32 cellular contexts compared by ENCODE assay signal in genomic region chr2:176133366-176133765, GRCh38. TPM values are rescaled to one million over a fixed set of nuclear protein-coding genes. Genes with fewer than 3 reads are reported as not detected.
A peak's percentile ranks its signal among the peaks of the same experiment; 100 is the strongest.
DNase-seq lines count a peak whose midpoint lies in the region; ATAC-seq, FAIRE-seq and TF ChIP-seq lines count a peak whose summit lies in the region.
"Had no signal": no experiment of that assay in that cellular context is flagged by ENCODE, and none has a peak within 500 bp of the region (broad histone marks: within the 10 kb centered on the region; RNA-seq: fewer than 3 reads in every experiment).

No MANE protein-coding gene starts in this region.

- no peak overlapping the region for H3K9ac ChIP-seq in endothelial cell of umbilical vein (replicated peaks; ENCODE audit: extremely low read depth, insufficient read depth, low read length)

- H3K27me3 ChIP-seq in endothelial cell of umbilical vein (ENCODE audit: control insufficient read depth in 2 of 2, insufficient read depth in 2 of 2, low read length in 2 of 2) = no peaks in the 10 kb centered on the region

- no peaks in the 10 kb centered on the region for H3K9me3 ChIP-seq in endothelial cell of umbilical vein (replicated peaks; ENCODE audit: control insufficient read depth, insufficient read depth, low read length)
- H3K9me3 ChIP-seq: gastroesophageal sphincter, left lung had no signal

- no peaks in the 10 kb centered on the region for H3K9me3 Mint-ChIP-seq in neural crest cell
- H3K9me3 Mint-ChIP-seq in type B pancreatic cell = peaks cover 2% of the 10 kb centered on the region
- H3K9me3 Mint-ChIP-seq: endodermal cell; HFFc6; stimulated activated effector memory CD8-positive, alpha-beta T cell treated with anti-CD3 and anti-CD28 coated beads, Interleukin-12 subunit alpha, Interleukin-12 subunit beta, amount 100 ng/mL, for 72 hours had no signal

- no peak overlapping the region for H3K4me3 ChIP-seq in endothelial cell of umbilical vein (replicated peaks in 1 of 3; ENCODE audit: insufficient read depth in 1 of 3, low read depth in 1 of 3, low read length in 3 of 3)
- H3K4me3 ChIP-seq: left lung, SK-N-MC had no signal

- ATAC-seq in GM19351 (IDR thresholded peaks at IDR 0.05; ENCODE audit: unreplicated experiment) = no peak
- ATAC-seq: activated CD8-positive, alpha-beta T cell treated with anti-CD3 and anti-CD28 coated beads, Interleukin-2, amount 10 ng/mL, durations not matched to agents 7 days and 5 days; gastroesophageal sphincter; HepG2; left lung; naive thymus-derived CD8-positive, alpha-beta T cell; stimulated activated effector memory CD8-positive, alpha-beta T cell treated with anti-CD3 and anti-CD28 coated beads, Interleukin-12 subunit alpha, Interleukin-12 subunit beta, amount 100 ng/mL, for 72 hours; T-helper 17 cell had no signal

- no peak for TF ChIP-seq CTCF in endothelial cell of umbilical vein (IDR thresholded peaks at IDR 0.05; ENCODE audit: extremely low read depth in 1 of 2, insufficient read depth in 1 of 2, low read depth in 1 of 2, low read length in 2 of 2)
- no peak for TF ChIP-seq CTCF in neural crest cell (conservative IDR thresholded peaks at IDR 0.05)
- no peak for TF ChIP-seq CTCF in type B pancreatic cell (conservative IDR thresholded peaks at IDR 0.05)

- FAIRE-seq in endothelial cell of umbilical vein (lab: Jason Lieb, UNC) = no peak
- FAIRE-seq: astrocyte, HepG2 had no signal

- CTCF ChIA-PET in endothelial cell of umbilical vein (lab: Charles Lee) = interaction anchor here (1.2 to 10.1 kb wide), 8 partner anchors 45 to 1015 kb away, joined by 3 to 458 read pairs (median 26); no protein-coding TSS in a partner anchor

- dilution Hi-C loops in endothelial cell of umbilical vein (cut with MboI; ENCODE audit: extremely low pct_ligation_motif_present, low sequenced_read_pairs) = loop anchor here (25.0 kb wide), 1 partner anchor 504 kb away; no protein-coding TSS in a partner anchor

- H3K27ac Mint-ChIP-seq in neural crest cell (ENCODE audit: unreplicated experiment) (no peak overlapping the region), type B pancreatic cell (no peak overlapping the region)
- H3K27ac Mint-ChIP-seq: activated CD8-positive, alpha-beta T cell treated with anti-CD3 and anti-CD28 coated beads, Interleukin-2, amount 10 ng/mL, durations not matched to agents 7 days and 5 days; activated naive CD8-positive, alpha-beta T cell; CD4-positive, CD25-positive, alpha-beta regulatory T cell; endodermal cell; HFFc6; stimulated activated effector memory CD8-positive, alpha-beta T cell treated with anti-CD3 and anti-CD28 coated beads, Interleukin-12 subunit alpha, Interleukin-12 subunit beta, amount 100 ng/mL, for 72 hours had no signal

- H3K27me3 Mint-ChIP-seq in neural crest cell (ENCODE audit: low read depth) = peaks cover 93% of the 10 kb centered on the region
- H3K27me3 Mint-ChIP-seq in type B pancreatic cell = peaks cover 87% of the 10 kb centered on the region

- peak overlapping the region; percentile 45 for H3K4me3 Mint-ChIP-seq in neural crest cell
- peak overlapping the region; percentile 34 for H3K4me3 Mint-ChIP-seq in type B pancreatic cell
- H3K4me3 Mint-ChIP-seq: activated CD8-positive, alpha-beta T cell treated with anti-CD3 and anti-CD28 coated beads, Interleukin-2, amount 10 ng/mL, durations not matched to agents 7 days and 5 days; endodermal cell; T-helper 17 cell had no signal

- H4K20me1 ChIP-seq in endothelial cell of umbilical vein (replicated peaks; ENCODE audit: control insufficient read depth, extremely low read depth, insufficient read depth, low read length) = no peaks in the 10 kb centered on the region

- H3K36me3 Mint-ChIP-seq in neural crest cell (ENCODE audit: low read depth) (no peaks in the 10 kb centered on the region), type B pancreatic cell (peaks cover 2% of the 10 kb centered on the region)

- H3K4me1 ChIP-seq in endothelial cell of umbilical vein (ENCODE audit: control insufficient read depth, extremely low read depth, insufficient read depth, low read length) = peaks cover 47% of the 10 kb centered on the region

- H3K4me1 Mint-ChIP-seq in neural crest cell (peaks cover 13% of the 10 kb centered on the region), type B pancreatic cell (ENCODE audit: unreplicated experiment) (peaks cover 33% of the 10 kb centered on the region)

- DNase-seq in NCI-H748 (lab: John Stamatoyannopoulos, UW; ENCODE audit: unreplicated experiment) = peak; percentile 45
- no peak for DNase-seq in NCI-H748 treated with DMSO at 0.1 percent for 48 hours (lab: John Stamatoyannopoulos, UW)
- peak; percentile 32 for DNase-seq in endothelial cell of umbilical vein (ENCODE audit: low read depth, low spot score)
- no peak for DNase-seq in neural crest cell (ENCODE audit: low read depth, low spot score)
- DNase-seq in type B pancreatic cell (ENCODE audit: extremely low spot score, unreplicated experiment) = no peak
- DNase-seq in central memory CD4-positive, alpha-beta T cell = no peak
- no peak for DNase-seq in stimulated activated CD4-positive, alpha-beta T cell treated with anti-CD3 and anti-CD28 coated beads, Interleukin-4, amount 100 ng/mL, for 1 hour
- DNase-seq: activated CD4-positive, alpha-beta T cell treated with anti-CD3 and anti-CD28 coated beads for 1 hour; activated CD8-positive, alpha-beta T cell treated with anti-CD3 and anti-CD28 coated beads, Interleukin-2, amount 10 ng/mL, durations not matched to agents 7 days and 5 days; CD4-positive, CD25-positive, alpha-beta regulatory T cell; HFFc6; hippocampal formation; Kasumi-1; left lung; MV-4-11; naive thymus-derived CD8-positive, alpha-beta T cell; NCI-H1436 treated with DMSO at 0.1 percent for 48 hours; NCI-H446 treated with DMSO at 0.1 percent for 48 hours; RPMI8226; stimulated activated CD4-positive, alpha-beta T cell treated with anti-CD3 and anti-CD28 coated beads, Interleukin-4, amount 100 ng/mL, for 24 hours; T-helper 17 cell had no signal

- no peak overlapping the region for H3K4me2 ChIP-seq in endothelial cell of umbilical vein (ENCODE audit: insufficient read depth, low read length)

- H3K27ac ChIP-seq in endothelial cell of umbilical vein (ENCODE audit: insufficient read depth, low read depth, low read length) = no peak overlapping the region
- H3K27ac ChIP-seq: 22Rv1, left lung had no signal

- intact Hi-C loops in endothelial cell of umbilical vein (cut with micrococcal nuclease) = no loop called here

- H2AFZ ChIP-seq in endothelial cell of umbilical vein (ENCODE audit: low read depth, low read length) = no peak overlapping the region

- H3K9me1 ChIP-seq in endothelial cell of umbilical vein (replicated peaks; ENCODE audit: control insufficient read depth, extremely low read depth, insufficient read depth, low read length) = no peaks in the 10 kb centered on the region

- BruUV-seq in endothelial cell of umbilical vein (replicated peaks; lab: Mats Ljungman, UMichigan) = no TSS peak

- H3K36me3 ChIP-seq in endothelial cell of umbilical vein (ENCODE audit: control insufficient read depth in 2 of 2, extremely low read depth in 1 of 2, insufficient read depth in 2 of 2, low read length in 2 of 2) = no peaks in the 10 kb centered on the region
- H3K36me3 ChIP-seq: gastroesophageal sphincter, left lung had no signal

- POLR2A ChIA-PET in endothelial cell of umbilical vein (lab: Charles Lee) = no interaction called here

- peaks cover 39% of the 10 kb centered on the region for H3K79me2 ChIP-seq in endothelial cell of umbilical vein (ENCODE audit: control insufficient read depth, insufficient read depth, low read length)

- no peak for TF ChIP-seq POLR2A in endothelial cell of umbilical vein (IDR thresholded peaks at IDR 0.05; ENCODE audit: low read depth, low read length)

RNA-seq across cellular contexts. Expression of gene HOXD8, which starts 3.9 kb away (rescaled TPM):
- total RNA-seq in endothelial cell of umbilical vein (14.9 and 15.6 TPM in 2 replicates), neural crest cell (not detected in 2 replicates), type B pancreatic cell (ENCODE audit: low replicate concordance) (2.8 TPM in 1 of 2 replicates, not detected in the other)
- 6.4 and 7.2 TPM in 2 replicates for polyA plus RNA-seq in endothelial cell of umbilical vein
- polyA plus RNA-seq in endothelial cell of umbilical vein (2011; cell fraction: cytosol; rRNA removed) = 7.9 and 8.0 TPM in 2 replicates
- 5.3 and 7.6 TPM in 2 replicates for polyA plus RNA-seq in endothelial cell of umbilical vein (2011; cell fraction: nucleus; rRNA removed)
- polyA plus RNA-seq in endothelial cell of umbilical vein (2012) = 13.0 and 15.6 TPM in 2 replicates
- 3.2 and 4.6 TPM in 2 replicates for polyA minus RNA-seq in endothelial cell of umbilical vein
- polyA minus RNA-seq in endothelial cell of umbilical vein (2011; cell fraction: cytosol; rRNA and poly(A)+ RNA removed) = not detected
- 2.6 and 3.6 TPM in 2 replicates for polyA minus RNA-seq in endothelial cell of umbilical vein (2011; cell fraction: nucleus; rRNA and poly(A)+ RNA removed)
- total RNA-seq: activated CD8-positive, alpha-beta T cell treated with anti-CD3 and anti-CD28 coated beads, Interleukin-2, amount 10 ng/mL, durations not matched to agents 7 days and 5 days; astrocyte; CD4-positive, CD25-positive, alpha-beta regulatory T cell; endodermal cell; HepG2; naive thymus-derived CD8-positive, alpha-beta T cell; osteocyte; T-helper 17 cell had no signal
- polyA plus RNA-seq: CD4-positive, CD25-positive, alpha-beta regulatory T cell; HepG2; naive thymus-derived CD8-positive, alpha-beta T cell had no signal

RNA-seq across cellular contexts. Expression of gene HOXD9, which starts 10.8 kb away (rescaled TPM):
- total RNA-seq in endothelial cell of umbilical vein = 3.5 and 3.9 TPM in 2 replicates
- polyA plus RNA-seq in endothelial cell of umbilical vein = 1.9 and 2.3 TPM in 2 replicates
- 1.2 and 1.9 TPM in 2 replicates for polyA plus RNA-seq in endothelial cell of umbilical vein (2011; cell fraction: cytosol; rRNA removed)
- polyA plus RNA-seq in endothelial cell of umbilical vein (2011; cell fraction: nucleus; rRNA removed) = 1.0 and 1.2 TPM in 2 replicates
- polyA plus RNA-seq in endothelial cell of umbilical vein (2012) = 3.6 and 4.5 TPM in 2 replicates
- polyA minus RNA-seq in endothelial cell of umbilical vein = 0.40 and 0.46 TPM in 2 replicates
- polyA minus RNA-seq in endothelial cell of umbilical vein (2011; cell fraction: cytosol; rRNA and poly(A)+ RNA removed) = 2.0 TPM
- 0.53 and 1.4 TPM in 2 replicates for polyA minus RNA-seq in endothelial cell of umbilical vein (2011; cell fraction: nucleus; rRNA and poly(A)+ RNA removed)
- not detected in 2 replicates for total RNA-seq in neural crest cell
- total RNA-seq in type B pancreatic cell (ENCODE audit: low replicate concordance) = 0.19 and 1.5 TPM in 2 replicates
- total RNA-seq: activated CD8-positive, alpha-beta T cell treated with anti-CD3 and anti-CD28 coated beads, Interleukin-2, amount 10 ng/mL, durations not matched to agents 7 days and 5 days; astrocyte; cardiac septum; CD4-positive, CD25-positive, alpha-beta regulatory T cell; endodermal cell; HepG2; naive thymus-derived CD8-positive, alpha-beta T cell; osteocyte; T-helper 17 cell had no signal
- polyA plus RNA-seq: CD4-positive, CD25-positive, alpha-beta regulatory T cell; HepG2; naive thymus-derived CD8-positive, alpha-beta T cell had no signal

RNA-seq across cellular contexts. Expression of gene HOXD10, which starts 16.8 kb away (rescaled TPM):
- total RNA-seq in endothelial cell of umbilical vein (not detected in 2 replicates), neural crest cell (not detected in 2 replicates), type B pancreatic cell (ENCODE audit: low replicate concordance) (0.19 and 0.56 TPM in 2 replicates)
- not detected in 2 replicates for polyA plus RNA-seq in endothelial cell of umbilical vein
- not detected in 2 replicates for polyA plus RNA-seq in endothelial cell of umbilical vein (2011; cell fraction: cytosol; rRNA removed)
- polyA plus RNA-seq in endothelial cell of umbilical vein (2011; cell fraction: nucleus; rRNA removed) = not detected in 2 replicates
- not detected in 2 replicates for polyA plus RNA-seq in endothelial cell of umbilical vein (2012)
- not detected in 2 replicates for polyA minus RNA-seq in endothelial cell of umbilical vein
- polyA minus RNA-seq in endothelial cell of umbilical vein (2011; cell fraction: cytosol; rRNA and poly(A)+ RNA removed) = not detected
- not detected in 2 replicates for polyA minus RNA-seq in endothelial cell of umbilical vein (2011; cell fraction: nucleus; rRNA and poly(A)+ RNA removed)
- total RNA-seq: activated CD8-positive, alpha-beta T cell treated with anti-CD3 and anti-CD28 coated beads, Interleukin-2, amount 10 ng/mL, durations not matched to agents 7 days and 5 days; astrocyte; CD4-positive, CD25-positive, alpha-beta regulatory T cell; endodermal cell; HepG2; naive thymus-derived CD8-positive, alpha-beta T cell; osteocyte; T-helper 17 cell had no signal
- polyA plus RNA-seq: CD4-positive, CD25-positive, alpha-beta regulatory T cell; HepG2; naive thymus-derived CD8-positive, alpha-beta T cell had no signal

RNA-seq across cellular contexts. Expression of gene HOXD4, which starts 18.0 kb away (rescaled TPM):
- 11.5 and 13.7 TPM in 2 replicates for total RNA-seq in endothelial cell of umbilical vein
- 7.6 TPM in 2 replicates for polyA plus RNA-seq in endothelial cell of umbilical vein
- 1.2 and 2.2 TPM in 2 replicates for polyA plus RNA-seq in endothelial cell of umbilical vein (2011; cell fraction: cytosol; rRNA removed)
- polyA plus RNA-seq in endothelial cell of umbilical vein (2011; cell fraction: nucleus; rRNA removed) = 58.7 and 63.3 TPM in 2 replicates
- 4.0 and 6.6 TPM in 2 replicates for polyA plus RNA-seq in endothelial cell of umbilical vein (2012)
- polyA minus RNA-seq in endothelial cell of umbilical vein = 2.7 and 2.9 TPM in 2 replicates
- polyA minus RNA-seq in endothelial cell of umbilical vein (2011; cell fraction: cytosol; rRNA and poly(A)+ RNA removed) = not detected
- 10.7 and 10.8 TPM in 2 replicates for polyA minus RNA-seq in endothelial cell of umbilical vein (2011; cell fraction: nucleus; rRNA and poly(A)+ RNA removed)
- 1.3 TPM in 2 replicates for total RNA-seq in neural crest cell
- 37.0 TPM in 1 of 2 replicates, not detected in the other for total RNA-seq in type B pancreatic cell (ENCODE audit: low replicate concordance)
- total RNA-seq: activated CD8-positive, alpha-beta T cell treated with anti-CD3 and anti-CD28 coated beads, Interleukin-2, amount 10 ng/mL, durations not matched to agents 7 days and 5 days; astrocyte; CD4-positive, CD25-positive, alpha-beta regulatory T cell; endodermal cell; HepG2; naive thymus-derived CD8-positive, alpha-beta T cell; osteocyte; T-helper 17 cell had no signal
- polyA plus RNA-seq: CD4-positive, CD25-positive, alpha-beta regulatory T cell; HepG2; naive thymus-derived CD8-positive, alpha-beta T cell had no signal

RNA-seq across cellular contexts. Expression of gene HOXD3, which starts 23.7 kb away (rescaled TPM):
- total RNA-seq in endothelial cell of umbilical vein (15.3 and 20.9 TPM in 2 replicates), neural crest cell (1.5 and 1.9 TPM in 2 replicates), type B pancreatic cell (ENCODE audit: low replicate concordance) (25.4 TPM in 1 of 2 replicates, not detected in the other)
- 2.9 and 3.3 TPM in 2 replicates for polyA plus RNA-seq in endothelial cell of umbilical vein
- 1.6 and 2.2 TPM in 2 replicates for polyA plus RNA-seq in endothelial cell of umbilical vein (2011; cell fraction: cytosol; rRNA removed)
- polyA plus RNA-seq in endothelial cell of umbilical vein (2011; cell fraction: nucleus; rRNA removed) = 11.1 and 12.3 TPM in 2 replicates
- polyA plus RNA-seq in endothelial cell of umbilical vein (2012) = 4.4 and 6.2 TPM in 2 replicates
- 4.1 and 7.1 TPM in 2 replicates for polyA minus RNA-seq in endothelial cell of umbilical vein
- polyA minus RNA-seq in endothelial cell of umbilical vein (2011; cell fraction: cytosol; rRNA and poly(A)+ RNA removed) = not detected
- polyA minus RNA-seq in endothelial cell of umbilical vein (2011; cell fraction: nucleus; rRNA and poly(A)+ RNA removed) = 17.5 and 23.8 TPM in 2 replicates
- total RNA-seq: activated CD8-positive, alpha-beta T cell treated with anti-CD3 and anti-CD28 coated beads, Interleukin-2, amount 10 ng/mL, durations not matched to agents 7 days and 5 days; astrocyte; CD4-positive, CD25-positive, alpha-beta regulatory T cell; endodermal cell; naive thymus-derived CD8-positive, alpha-beta T cell; osteocyte; T-helper 17 cell had no signal
- polyA plus RNA-seq: CD4-positive, CD25-positive, alpha-beta regulatory T cell; naive thymus-derived CD8-positive, alpha-beta T cell had no signal

Comparison
In these comparisons a context has a peak if more than half of its experiments do, and no peak if none do; other contexts are left out.
1. DNase-seq: peak in NCI-H748 (single experiment) and endothelial cell of umbilical vein (single experiment); none in NCI-H748 treated with DMSO at 0.1 percent for 48 hours (single experiment), neural crest cell (single experiment), type B pancreatic cell (single experiment), central memory CD4-positive, alpha-beta T cell (single experiment) and stimulated activated CD4-positive, alpha-beta T cell treated with anti-CD3 and anti-CD28 coated beads, Interleukin-4, amount 100 ng/mL, for 1 hour (single experiment).